In the genomic region with DNA sequence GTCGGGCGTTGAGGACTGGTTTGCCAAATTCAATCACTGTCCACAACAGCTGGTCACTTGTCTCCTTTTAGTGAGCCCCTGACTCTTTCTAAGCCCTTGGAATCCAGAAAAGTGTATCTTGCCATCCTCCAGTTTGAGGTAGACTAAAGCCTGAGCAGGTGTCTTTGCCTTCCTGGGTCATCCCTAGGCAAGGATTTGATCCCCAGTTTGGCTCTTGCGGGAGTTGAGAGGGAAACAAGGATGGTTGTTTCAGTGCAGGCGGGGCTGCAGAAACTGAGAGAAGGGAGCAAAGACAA, we compare ENCODE assay signal across 22 cellular contexts. TPM values are rescaled to one million over a fixed set of nuclear protein-coding genes. Genes with fewer than 3 reads are reported as not detected.
DNase-seq lines count a peak whose midpoint lies in the region; ATAC-seq and TF ChIP-seq lines count a peak whose summit lies in the region.
"Had no signal": no experiment of that assay in that cellular context is flagged by ENCODE, and none has a peak within 500 bp of the region (broad histone marks: within the 10 kb centered on the region; RNA-seq: fewer than 3 reads in every experiment).

No MANE protein-coding gene starts in this region.

- peaks cover 42% of the 10 kb centered on the region for H3K27me3 Mint-ChIP-seq in glutamatergic neuron (ENCODE audit: unreplicated experiment)

- H3K27ac ChIP-seq in osteoblast (ENCODE audit: low read depth, low read length), result no peak overlapping the region
- no peak overlapping the region for H3K27ac ChIP-seq in caudate nucleus (ENCODE audit: low read depth, low read length)
- no peak overlapping the region for H3K27ac ChIP-seq in prostate gland
- H3K27ac ChIP-seq: HL-60, RWPE1 had no signal

- H3K4me1 ChIP-seq in osteoblast (ENCODE audit: insufficient read depth, low read length), result peaks cover 23% of the 10 kb centered on the region
- H3K4me1 ChIP-seq in prostate gland (replicated peaks), result peaks cover 2% of the 10 kb centered on the region

- 32% methylated on average over 4 of the region's 4 CpGs for WGBS in prostate gland

- H3K79me2 ChIP-seq in osteoblast (ENCODE audit: insufficient read depth, low read length), result peaks cover 58% of the 10 kb centered on the region

- no peaks in the 10 kb centered on the region for H3K9me3 ChIP-seq in osteoblast (ENCODE audit: low read depth, low read length)
- no peaks in the 10 kb centered on the region for H3K9me3 ChIP-seq in prostate gland

- peaks cover 26% of the 10 kb centered on the region for H4K20me1 ChIP-seq in osteoblast (ENCODE audit: insufficient read depth, low read length)

- H3K27ac Mint-ChIP-seq in glutamatergic neuron (ENCODE audit: unreplicated experiment), result no peak overlapping the region
- H3K27ac Mint-ChIP-seq: CD4-positive, alpha-beta T cell had no signal

- H3K4me2 ChIP-seq in osteoblast (ENCODE audit: insufficient read depth, low read length), result peak overlapping the region; percentile 100

- ATAC-seq in HG03025 (IDR thresholded peaks at IDR 0.05; ENCODE audit: low FRiP score, unreplicated experiment), result no peak
- ATAC-seq: GM12878, PC-3 had no signal

- no peak for TF ChIP-seq POLR2A in prostate gland (IDR thresholded peaks at IDR 0.05)

- no peak overlapping the region for H3K4me3 ChIP-seq in H7 (ENCODE audit: insufficient read depth, low read depth, low read length)
- peak overlapping the region; percentile 18 for H3K4me3 ChIP-seq in astrocyte of the cerebellum (ENCODE audit: low read depth, low read length)
- peak overlapping the region; percentile 58 for H3K4me3 ChIP-seq in osteoblast (ENCODE audit: insufficient read depth, low read length)
- no peak overlapping the region for H3K4me3 ChIP-seq in prostate gland
- H3K4me3 ChIP-seq: GM12878 had no signal

- H3K9me3 Mint-ChIP-seq in glutamatergic neuron (ENCODE audit: unreplicated experiment), result peaks cover 9% of the 10 kb centered on the region
- H3K9me3 Mint-ChIP-seq: CD4-positive, alpha-beta T cell had no signal

- H3K4me1 Mint-ChIP-seq in glutamatergic neuron (ENCODE audit: low read depth, unreplicated experiment), result peaks cover 15% of the 10 kb centered on the region

- no peak for TF ChIP-seq CTCF in astrocyte of the cerebellum (IDR thresholded peaks at IDR 0.05; ENCODE audit: low read depth, low read length, missing control alignments)
- no peak for TF ChIP-seq CTCF in glutamatergic neuron (IDR thresholded peaks at IDR 0.05; ENCODE audit: partially characterized antibody, unreplicated experiment)
- TF ChIP-seq CTCF in osteoblast (IDR thresholded peaks at IDR 0.05; ENCODE audit: extremely low read depth, low read depth, low read length), result no peak
- no peak for TF ChIP-seq CTCF in prostate gland (IDR thresholded peaks at IDR 0.05)

- H2AFZ ChIP-seq in osteoblast (ENCODE audit: low read length), result no peak overlapping the region

- H3K27me3 ChIP-seq in H7 (ENCODE audit: control insufficient read depth, insufficient read depth, low read length), result peaks cover 89% of the 10 kb centered on the region
- no peaks in the 10 kb centered on the region for H3K27me3 ChIP-seq in osteoblast (ENCODE audit: insufficient read depth, low read length)
- peaks cover 28% of the 10 kb centered on the region for H3K27me3 ChIP-seq in prostate gland (replicated peaks; ENCODE audit: insufficient read depth)

- DNase-seq in H7 (peak; percentile 9), astrocyte of the cerebellum (ENCODE audit: low read depth) (no peak), glutamatergic neuron (no peak), osteoblast (ENCODE audit: insufficient read length, low spot score, missing footprints) (no peak), pons (ENCODE audit: low spot score) (no peak), caudate nucleus (lab: John Stamatoyannopoulos, UW) (no peak), prostate gland (ENCODE audit: low spot score) (no peak)
- DNase-seq: CD4-positive, alpha-beta T cell; EL; GOT3; Karpas-422; NCI-H1417 treated with DMSO at 0.1 percent for 48 hours; NCI-H187 treated with DMSO at 0.1 percent for 48 hours; NCI-H226; NCI-H524; PC-3; SIG-M5 had no signal

- no peaks in the 10 kb centered on the region for H3K36me3 Mint-ChIP-seq in glutamatergic neuron (ENCODE audit: unreplicated experiment)

- intact Hi-C loops in prostate gland (cut with DNase I), result no loop called here

- peak overlapping the region; percentile 28 for H3K4me3 Mint-ChIP-seq in glutamatergic neuron (ENCODE audit: unreplicated experiment)
- H3K4me3 Mint-ChIP-seq: CD4-positive, alpha-beta T cell had no signal

- H3K36me3 ChIP-seq in H7 (replicated peaks; ENCODE audit: control insufficient read depth, insufficient read depth, low read length) (no peaks in the 10 kb centered on the region), osteoblast (ENCODE audit: insufficient read depth, low read length) (peaks cover 12% of the 10 kb centered on the region), prostate gland (no peaks in the 10 kb centered on the region)

- in situ Hi-C loops in astrocyte of the cerebellum (cut with HindIII; ENCODE audit: low sequenced_read_pairs), result no loop called here

RNA-seq across cellular contexts. Expression of a gene that starts 2.2 kb away (rescaled TPM):
- not detected in 2 replicates for total RNA-seq in H7 (2014; rRNA removed; shearing (Covaris generic))
- total RNA-seq in glutamatergic neuron (ENCODE audit: unreplicated experiment) (not detected), osteoblast (7.7 and 10.5 TPM in 2 replicates), prostate gland (not detected)
- total RNA-seq: MCF 10A had no signal

Comparison
In these comparisons a context has a peak if more than half of its experiments do, and no peak if none do; other contexts are left out.
1. H3K4me3 ChIP-seq: peak in astrocyte of the cerebellum (single experiment) and osteoblast (single experiment); none in H7 (single experiment) and prostate gland (0 of 2).